12 cellular contexts compared by ENCODE assay signal in the genomic region with DNA sequence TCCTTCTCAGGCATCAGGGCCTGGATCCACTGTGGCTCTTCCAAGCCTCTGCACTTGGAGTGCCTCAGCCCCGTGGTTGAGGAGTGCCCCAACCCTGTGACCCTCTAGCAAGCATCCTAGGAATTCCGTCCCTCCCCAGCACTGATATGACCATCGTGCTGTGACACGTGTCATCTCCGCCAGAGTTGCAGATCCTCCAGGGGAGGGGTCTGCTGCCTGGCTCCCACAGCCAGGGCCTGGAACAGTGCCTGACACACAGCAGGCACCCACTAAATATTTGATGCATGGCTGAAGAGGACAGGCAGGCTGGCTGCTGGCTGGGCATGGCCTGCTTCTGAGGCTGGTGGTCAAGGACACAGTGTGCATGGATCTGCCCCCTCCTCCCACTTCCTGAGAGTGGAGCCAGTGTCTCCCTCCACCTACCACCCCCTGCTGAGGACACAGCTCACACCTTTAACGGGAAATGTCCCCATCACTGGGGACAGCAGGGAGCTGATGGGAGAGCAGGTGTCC. TPM values are rescaled to one million over a fixed set of nuclear protein-coding genes. Genes with fewer than 3 reads are reported as not detected.
DNase-seq lines count a peak whose midpoint lies in the region; ATAC-seq, FAIRE-seq and TF ChIP-seq lines count a peak whose summit lies in the region.
"Had no signal": no experiment of that assay in that cellular context is flagged by ENCODE, and none has a peak within 500 bp of the region (broad histone marks: within the 10 kb centered on the region; RNA-seq: fewer than 3 reads in every experiment).

No MANE protein-coding gene starts in this region.

- H3K27ac ChIP-seq in VCaP = peak overlapping the region; percentile 89
- H3K27ac ChIP-seq in right atrium auricular region = peak overlapping the region; percentile 78 to 89
- H3K27ac ChIP-seq in pancreas = peak overlapping the region; percentile 71 to 85 (median 82)
- H3K27ac ChIP-seq: foreskin keratinocyte had no signal

- no peak for FAIRE-seq in pancreas (lab: Jason Lieb, UNC)

- ATAC-seq in pancreas = peak; percentile 19 to 49 (median 33)
- no peak for ATAC-seq in GM21619 (IDR thresholded peaks at IDR 0.05; ENCODE audit: unreplicated experiment)
- ATAC-seq: foreskin keratinocyte had no signal

- 32 to 42% methylated on average over 6 of the region's 6 CpGs for WGBS in pancreas, 2 donors

- peaks cover 0 to 50% of the 10 kb centered on the region in 2 donors for H3K4me1 ChIP-seq in right atrium auricular region
- H3K4me1 ChIP-seq in pancreas = peaks cover 20 to 32% (median 31%) of the 10 kb centered on the region in 3 donors
- H3K4me1 ChIP-seq: foreskin keratinocyte had no signal

- intact Hi-C loops in pancreas (cut with DNase I) = no loop called here

- H3K27me3 ChIP-seq in right atrium auricular region = no peaks in the 10 kb centered on the region
- H3K27me3 ChIP-seq in pancreas = no peaks in the 10 kb centered on the region
- H3K27me3 ChIP-seq: foreskin keratinocyte had no signal

- no peaks in the 10 kb centered on the region for H3K9me3 ChIP-seq in right atrium auricular region
- no peaks in the 10 kb centered on the region for H3K9me3 ChIP-seq in pancreas

- in situ Hi-C loops in Caki2 (cut with HindIII; ENCODE audit: low pct_unique_long_range_greater_than_20kb, low sequenced_read_pairs) = no loop called here

- TF ChIP-seq CTCF in VCaP (conservative IDR thresholded peaks at IDR 0.05) (peak; percentile 39), right atrium auricular region (IDR thresholded peaks at IDR 0.05) (peak in 1 of 2 donors; percentile 14), pancreas (IDR thresholded peaks at IDR 0.05) (no peak)

- H3K4me3 ChIP-seq in right atrium auricular region = no peak overlapping the region
- H3K4me3 ChIP-seq in pancreas = peak overlapping the region in 1 of 4 donors; percentile 100

- DNase-seq in Caki2 (ENCODE audit: low read depth) (peak; percentile 27), right atrium auricular region (ENCODE audit: low spot score) (no peak), pancreas (peak in 5 of 6 donors; percentile 56 to 72 (median 62)), ecto neural progenitor cell (ENCODE audit: low spot score) (no peak), medulla oblongata (ENCODE audit: extremely low spot score) (no peak)
- DNase-seq in activated CD4-positive, alpha-beta T cell treated with anti-CD3 and anti-CD28 coated beads, Interleukin-2, amount 50 U/mL, for 4 hours = no peak
- DNase-seq: foreskin keratinocyte, NCI-H1417, occipital lobe, SHP77 treated with DMSO at 0.1 percent for 48 hours had no signal

- H3K36me3 ChIP-seq in right atrium auricular region = no peaks in the 10 kb centered on the region
- H3K36me3 ChIP-seq in pancreas = no peaks in the 10 kb centered on the region

RNA-seq across cellular contexts. Expression of gene CD81, which starts 1.7 kb away (rescaled TPM):
- 88.8 and 134 TPM in 2 replicates for total RNA-seq in Caki2 (2014; rRNA removed; shearing (Covaris generic); ENCODE audit: low replicate concordance)
- 100 to 1,000 TPM; 433 to 528 TPM for total RNA-seq in right atrium auricular region
- total RNA-seq in pancreas = 100 to 1,000 TPM; 154 to 337 (median 236) TPM
- polyA plus RNA-seq in pancreas = 100 to 1,000 TPM; 166 to 392 TPM

RNA-seq across cellular contexts. Expression of gene TSSC4, which starts 25.2 kb away (rescaled TPM):
- 70.5 and 107 TPM in 2 replicates for total RNA-seq in Caki2 (2014; rRNA removed; shearing (Covaris generic); ENCODE audit: low replicate concordance)
- total RNA-seq in right atrium auricular region (10 to 100 TPM; 26.7 to 40.3 TPM), pancreas (10 to 100 TPM; 16.8 to 27.7 (median 19.7) TPM)
- 10 to 100 TPM; 54.3 to 60.0 TPM for polyA plus RNA-seq in pancreas

Comparison
In these comparisons a context has a peak if more than half of its experiments do, and no peak if none do; other contexts are left out.
1. DNase-seq: peak in Caki2 (single experiment) and pancreas (5 of 6); none in right atrium auricular region (single experiment), ecto neural progenitor cell (single experiment), activated CD4-positive, alpha-beta T cell treated with anti-CD3 and anti-CD28 coated beads, Interleukin-2, amount 50 U/mL, for 4 hours (0 of 2) and medulla oblongata (single experiment).
2. Peak in every context shown above with its lines, with median percentiles within 50 percentile points of each other: H3K27ac ChIP-seq.